In the genomic region with DNA sequence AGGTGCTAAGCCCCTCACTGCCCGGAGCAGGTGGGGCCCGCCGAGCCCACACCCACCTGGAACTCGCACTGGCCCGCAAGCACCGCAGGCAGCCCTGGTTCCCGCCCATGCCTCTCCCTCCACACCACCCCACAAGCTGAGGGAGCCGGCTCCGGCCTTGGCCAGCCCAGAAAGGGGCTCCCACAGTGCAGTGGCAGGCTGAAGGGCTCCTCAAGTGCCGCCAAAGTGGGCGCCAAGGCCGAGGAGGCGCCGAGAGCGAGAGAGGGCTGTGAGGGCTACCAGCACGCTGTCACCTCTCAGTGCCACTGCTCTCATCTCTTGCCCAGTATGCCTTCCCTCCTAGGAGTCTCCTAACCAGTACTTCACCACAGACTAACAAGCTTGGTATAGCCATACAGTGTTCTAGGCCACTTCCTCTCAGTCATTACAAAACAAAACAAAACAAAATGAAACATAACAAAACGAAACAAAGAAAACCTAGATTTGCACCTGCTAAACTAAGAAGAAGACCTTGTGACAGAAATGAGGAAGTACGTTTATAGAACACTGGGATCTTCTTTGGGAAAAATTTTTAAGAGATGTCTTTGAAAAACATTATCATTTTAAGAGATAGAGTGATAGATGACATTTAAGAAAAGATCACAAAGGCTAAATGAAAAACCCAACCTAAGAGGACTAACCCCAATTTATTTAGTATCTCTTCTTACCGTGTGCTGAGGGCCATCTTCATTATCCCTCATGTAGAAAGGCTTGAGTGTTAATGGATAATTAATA, we compare ENCODE assay signal across 8 cellular contexts. TPM values are rescaled to one million over a fixed set of nuclear protein-coding genes. Genes with fewer than 3 reads are reported as not detected.
A peak's percentile ranks its signal among the peaks of the same experiment; 100 is the strongest.
DNase-seq lines count a peak whose midpoint lies in the region; ATAC-seq, FAIRE-seq and TF ChIP-seq lines count a peak whose summit lies in the region.

No MANE protein-coding gene starts in this region.

- peaks cover 28% of the 10 kb centered on the region for H3K36me3 Mint-ChIP-seq in type B pancreatic cell

- H3K27ac ChIP-seq in HL-60 (replicated peaks) (peak overlapping the region; percentile 55), K562 (ENCODE audit: extremely low read depth, low read depth, low read length) (no peak overlapping the region), mesendoderm (ENCODE audit: low read depth, low read length) (no peak overlapping the region)

- H3K79me1 ChIP-seq in mesendoderm (ENCODE audit: low read length) = no peaks in the 10 kb centered on the region

- no peaks in the 10 kb centered on the region for H3K4me1 Mint-ChIP-seq in type B pancreatic cell (ENCODE audit: unreplicated experiment)

- H2BK15ac ChIP-seq in mesendoderm (replicated peaks; ENCODE audit: low read depth) = no peak overlapping the region

- no peak for FAIRE-seq in K562 (lab: Jason Lieb, UNC)

- no peak overlapping the region for H2BK120ac ChIP-seq in mesendoderm (ENCODE audit: low read depth, low read length)

- CTCF ChIA-PET in K562 (lab: Yijun Ruan, JAX; ENCODE audit: low intra/inter-chr PET ratio) = no interaction called here

- intact Hi-C loops in K562 (cut with micrococcal nuclease) = no loop called here

- H3K9ac ChIP-seq in K562 (ENCODE audit: insufficient read depth in 1 of 2, low read depth in 2 of 2, low read length in 2 of 2) (no peak overlapping the region), mesendoderm (ENCODE audit: low read length) (no peak overlapping the region)

- no peak overlapping the region for H4K8ac ChIP-seq in mesendoderm (ENCODE audit: low read depth, low read length)

- no peak overlapping the region for H3K4me3 Mint-ChIP-seq in type B pancreatic cell

- no peak overlapping the region for H2AFZ ChIP-seq in K562 (ENCODE audit: low read depth, low read length)

- H3K79me2 ChIP-seq in K562 (ENCODE audit: control insufficient read depth, insufficient read depth, low read length) (no peaks in the 10 kb centered on the region), mesendoderm (ENCODE audit: control insufficient read depth, insufficient read depth, low read length) (no peaks in the 10 kb centered on the region)

- no peak for TF ChIP-seq RAD21 in K562 (CRISPR knock-in tag; conservative IDR thresholded peaks at IDR 0.05 in 1 of 2, IDR thresholded peaks at IDR 0.05 in 1 of 2)

- no peak for TF ChIP-seq CTCF in GM12865 (IDR thresholded peaks at IDR 0.05; ENCODE audit: insufficient read depth, low read depth, low read length, missing control alignments)
- TF ChIP-seq CTCF in HL-60 (IDR thresholded peaks at IDR 0.05; ENCODE audit: insufficient read depth, low read length) = no peak
- TF ChIP-seq CTCF in K562 (IDR thresholded peaks at IDR 0.05 in 2 of 3, conservative IDR thresholded peaks at IDR 0.05 in 1 of 3; ENCODE audit: insufficient read depth in 2 of 3, low read depth in 1 of 3, low read length in 3 of 3) = no peak
- no peak for TF ChIP-seq CTCF in type B pancreatic cell (conservative IDR thresholded peaks at IDR 0.05)

- no peaks in the 10 kb centered on the region for H4K20me1 ChIP-seq in K562 (replicated peaks; ENCODE audit: control insufficient read depth, insufficient read depth, low read length)

- WGBS in K562 (ENCODE audit: insufficient coverage, low coverage, missing lambda C conversion rate) = 95% methylated on average over 15 of the region's 19 CpGs
- WGBS in mesendoderm (ENCODE audit: extremely low coverage, insufficient coverage, low lambda C conversion rate) = no CpG with 5 or more reads among the region's 19 CpGs

- no peaks in the 10 kb centered on the region for H3K27me3 Mint-ChIP-seq in type B pancreatic cell

- H3K4me2 ChIP-seq in K562 (ENCODE audit: insufficient read depth, low read length) (no peak overlapping the region), mesendoderm (ENCODE audit: low read length) (no peak overlapping the region)

- H2AK5ac ChIP-seq in mesendoderm (ENCODE audit: low read length) = no peak overlapping the region

- no peak overlapping the region for H3K23ac ChIP-seq in mesendoderm (ENCODE audit: low read length)

- no peak overlapping the region for H2BK5ac ChIP-seq in mesendoderm (ENCODE audit: low read length)

- no peak for TF ChIP-seq POLR2A in K562 (conservative IDR thresholded peaks at IDR 0.05)

- H3K9me3 ChIP-seq in K562 (replicated peaks; ENCODE audit: control insufficient read depth, insufficient read depth, low read depth, low read length) = no peaks in the 10 kb centered on the region

- H3K36me3 ChIP-seq in K562 (ENCODE audit: control insufficient read depth, insufficient read depth, low read length) = peaks cover 32% of the 10 kb centered on the region; the same call in 2 of the 3 replicates
- no peaks in the 10 kb centered on the region for H3K36me3 ChIP-seq in mesendoderm (ENCODE audit: control insufficient read depth, insufficient read depth, low read length)

- no peak overlapping the region for H3K56ac ChIP-seq in mesendoderm (ENCODE audit: low read length)

- DNase-seq in GM12865 (ENCODE audit: low read depth) = peak; percentile 91
- peak in 1 of 2 experiments; percentile 34 for DNase-seq in HL-60 (ENCODE audit: low read depth in 1 of 2, low spot score in 1 of 2)
- DNase-seq in K562 (ENCODE audit: extremely low read depth in 1 of 4, low spot score in 3 of 4) = no peak
- no peak for DNase-seq in EL
- no peak for DNase-seq in type B pancreatic cell (ENCODE audit: extremely low spot score, unreplicated experiment)
- DNase-seq in mesendoderm = no peak
- no peak for DNase-seq in amniotic stem cell (lab: John Stamatoyannopoulos, UW)

- no peak overlapping the region for H3K4ac ChIP-seq in mesendoderm (ENCODE audit: low read depth, low read length)

- H3K4me1 ChIP-seq in K562 (replicated peaks in 1 of 2; ENCODE audit: control insufficient read depth in 2 of 2, insufficient read depth in 2 of 2, low read length in 2 of 2) = no peaks in the 10 kb centered on the region
- no peaks in the 10 kb centered on the region for H3K4me1 ChIP-seq in mesendoderm (ENCODE audit: control insufficient read depth, low read depth, low read length)

- H3K4me3 ChIP-seq in GM12865 (ENCODE audit: low read depth, low read length) (peak overlapping the region; percentile 27), HL-60 (replicated peaks; ENCODE audit: insufficient read depth, low read length) (no peak overlapping the region), K562 (no peak overlapping the region), mesendoderm (ENCODE audit: low read length) (no peak overlapping the region)

- H4K5ac ChIP-seq in mesendoderm (ENCODE audit: low read length) = no peak overlapping the region

- no TSS peak for BruUV-seq in K562 (replicated peaks; lab: Mats Ljungman, UMichigan)

- no peak overlapping the region for H3K18ac ChIP-seq in mesendoderm (ENCODE audit: low read length)

- no peaks in the 10 kb centered on the region for H3K9me3 Mint-ChIP-seq in type B pancreatic cell

- in situ Hi-C loops in K562 (cut with MboI) = no loop called here

- no peak for TF ChIP-seq EP300 in K562 (IDR thresholded peaks at IDR 0.05; ENCODE audit: low read length)

- H3K27me3 ChIP-seq in HL-60 (ENCODE audit: insufficient read depth, poor library complexity, severe bottlenecking) (no peaks in the 10 kb centered on the region), K562 (ENCODE audit: control insufficient read depth in 2 of 2, insufficient read depth in 2 of 2, low read length in 2 of 2) (no peaks in the 10 kb centered on the region), mesendoderm (ENCODE audit: insufficient read depth, low read length, poor library complexity) (no peaks in the 10 kb centered on the region)

- H3K9me1 ChIP-seq in K562 (ENCODE audit: control insufficient read depth, insufficient read depth, low read length) = no peaks in the 10 kb centered on the region

- H3K27ac Mint-ChIP-seq in type B pancreatic cell = no peak overlapping the region

- POLR2A ChIA-PET in K562 (lab: Yijun Ruan, JAX) = no interaction called here

- ATAC-seq in GM21390 (IDR thresholded peaks at IDR 0.05; ENCODE audit: unreplicated experiment) (peak; percentile 99), K562 (no peak)

TF ChIP-seq in K562, 482 proteins besides CTCF, POLR2A, EP300 and RAD21 (continues in another document):
- TF ChIP-seq, protein P1, sequence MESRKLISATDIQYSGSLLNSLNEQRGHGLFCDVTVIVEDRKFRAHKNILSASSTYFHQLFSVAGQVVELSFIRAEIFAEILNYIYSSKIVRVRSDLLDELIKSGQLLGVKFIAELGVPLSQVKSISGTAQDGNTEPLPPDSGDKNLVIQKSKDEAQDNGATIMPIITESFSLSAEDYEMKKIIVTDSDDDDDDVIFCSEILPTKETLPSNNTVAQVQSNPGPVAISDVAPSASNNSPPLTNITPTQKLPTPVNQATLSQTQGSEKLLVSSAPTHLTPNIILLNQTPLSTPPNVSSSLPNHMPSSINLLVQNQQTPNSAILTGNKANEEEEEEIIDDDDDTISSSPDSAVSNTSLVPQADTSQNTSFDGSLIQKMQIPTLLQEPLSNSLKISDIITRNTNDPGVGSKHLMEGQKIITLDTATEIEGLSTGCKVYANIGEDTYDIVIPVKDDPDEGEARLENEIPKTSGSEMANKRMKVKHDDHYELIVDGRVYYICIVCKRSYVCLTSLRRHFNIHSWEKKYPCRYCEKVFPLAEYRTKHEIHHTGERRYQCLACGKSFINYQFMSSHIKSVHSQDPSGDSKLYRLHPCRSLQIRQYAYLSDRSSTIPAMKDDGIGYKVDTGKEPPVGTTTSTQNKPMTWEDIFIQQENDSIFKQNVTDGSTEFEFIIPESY (CRISPR knock-in tag; IDR thresholded peaks at IDR 0.05) = no peak
- TF ChIP-seq HNRNPUL1 (IDR thresholded peaks at IDR 0.05; ENCODE audit: low read length) (no peak), NFRKB (IDR thresholded peaks at IDR 0.05; ENCODE audit: low read depth) (no peak)

RNA-seq across cellular contexts. Expression of a gene that starts 47.7 kb away (rescaled TPM):
- total RNA-seq in K562 (2011; cell fraction: chromatin; rRNA removed; ENCODE audit: low replicate concordance) = 43.7 and 72.8 TPM in 2 replicates
- total RNA-seq in K562 (2011; cell fraction: nucleolus; rRNA removed) = 21.3 and 24.9 TPM in 2 replicates
- total RNA-seq in K562 (2011; cell fraction: nucleoplasm; rRNA removed) = 28.6 and 29.0 TPM in 2 replicates
- total RNA-seq in K562 (2014; rRNA removed) (13.7 and 15.0 TPM in 2 replicates), K562 (2014; rRNA removed; fragmentation: Illumina TruSeq; extraction: Trizol) (17.6 and 18.6 TPM in 2 replicates), K562 (2015; rRNA removed; fragmentation: Illumina TruSeq; extraction: Trizol) (18.1 and 18.7 TPM in 2 replicates), K562 (2021) (25.4 and 35.2 TPM in 2 replicates), type B pancreatic cell (ENCODE audit: low replicate concordance) (23.3 and 24.5 TPM in 2 replicates)
- polyA plus RNA-seq in K562 (2011; rRNA removed) (11.9 and 15.5 TPM in 2 replicates), K562 (2014; fragmentation: Illumina TruSeq; extraction: Trizol) (24.7 and 25.9 TPM in 2 replicates), K562 (2014; fragmentation: Nextera tagmentation; extraction: Ambion mirVana) (1 to 10 TPM; 2.3 to 6.5 TPM), K562 (2014; rRNA removed) (10.9 and 16.1 TPM in 2 replicates)
- polyA plus RNA-seq in K562 (2011; cell fraction: cytosol; rRNA removed) = 10.3 and 11.7 TPM in 2 replicates
- polyA plus RNA-seq in K562 (2011; cell fraction: nucleus; rRNA removed) = 25.3 and 30.6 TPM in 2 replicates
- polyA plus RNA-seq in K562 (2012) = 23.9 and 82.9 TPM in 2 replicates
- polyA minus RNA-seq in K562 (2011; rRNA and poly(A)+ RNA removed) = 25.7 and 32.4 TPM in 2 replicates
- 9.1 and 16.6 TPM in 2 replicates for polyA minus RNA-seq in K562 (2011; cell fraction: cytosol; rRNA and poly(A)+ RNA removed)
- 10.6 and 19.3 TPM in 2 replicates for polyA minus RNA-seq in K562 (2011; cell fraction: nucleus; rRNA and poly(A)+ RNA removed)
- polyA plus RNA-seq in mesendoderm (2013, experiment 1 of 2) = 3.9 TPM
- polyA plus RNA-seq in mesendoderm (2013, experiment 2 of 2) = 4.2 TPM
